8 cellular contexts compared by ENCODE assay signal in genomic region chr13:50529154-50529882, GRCh38.
DNase-seq lines count a peak whose midpoint lies in the region; ATAC-seq and TF ChIP-seq lines count a peak whose summit lies in the region.

No MANE protein-coding gene starts in this region.

- DNase-seq in DMS79 (lab: John Stamatoyannopoulos, UW) (peak; percentile 46), NCI-H1694 (lab: John Stamatoyannopoulos, UW) (peak; percentile 65), foreskin melanocyte (peak; percentile 97), omental fat pad (ENCODE audit: low spot score) (no peak), CD14-positive monocyte (ENCODE audit: low spot score) (no peak)
- DNase-seq in effector memory CD4-positive, alpha-beta T cell = no peak

- H3K4me3 Mint-ChIP-seq in CD14-positive monocyte = no peak overlapping the region

- no peaks in the 10 kb centered on the region for H3K9me3 ChIP-seq in effector memory CD4-positive, alpha-beta T cell (ENCODE audit: control insufficient read depth, low read length)

- peaks cover 0 to 6% (median 4%) of the 10 kb centered on the region in 7 donors for H3K9me3 Mint-ChIP-seq in CD14-positive monocyte

- no peaks in the 10 kb centered on the region for H3K36me3 ChIP-seq in effector memory CD4-positive, alpha-beta T cell (ENCODE audit: control insufficient read depth, insufficient read depth, low read length)

- H3K4me1 ChIP-seq in effector memory CD4-positive, alpha-beta T cell (ENCODE audit: control insufficient read depth, insufficient read depth, low read length, poor library complexity, severe bottlenecking) = peaks cover 5% of the 10 kb centered on the region

- TF ChIP-seq CTCF in WI38 (IDR thresholded peaks at IDR 0.05; ENCODE audit: low read depth, low read length) (no peak), omental fat pad (IDR thresholded peaks at IDR 0.05) (no peak), CD14-positive monocyte (IDR thresholded peaks at IDR 0.05) (no peak)

- no peaks in the 10 kb centered on the region for H3K27me3 ChIP-seq in effector memory CD4-positive, alpha-beta T cell (replicated peaks; ENCODE audit: control insufficient read depth, insufficient read depth, low read length, poor library complexity, severe bottlenecking)

- peaks cover 36% of the 10 kb centered on the region for H3K4me1 Mint-ChIP-seq in CD14-positive monocyte

- H3K4me3 ChIP-seq in WI38 (ENCODE audit: low read depth, low read length) = peak overlapping the region; percentile 36
- H3K4me3 ChIP-seq in effector memory CD4-positive, alpha-beta T cell (ENCODE audit: insufficient read depth, low read depth, low read length, poor library complexity, severe bottlenecking) = no peak overlapping the region

- peaks cover 0 to 2% (median 0%) of the 10 kb centered on the region in 3 donors for H3K27me3 Mint-ChIP-seq in CD14-positive monocyte (ENCODE audit: low read depth in 3 of 3)

- ATAC-seq in omental fat pad (ENCODE audit: low FRiP score) (peak; percentile 97), HG02623 (IDR thresholded peaks at IDR 0.05; ENCODE audit: unreplicated experiment) (no peak)

- H3K27ac ChIP-seq in effector memory CD4-positive, alpha-beta T cell (ENCODE audit: insufficient read depth, low read length, poor library complexity, severe bottlenecking) = no peak overlapping the region

- intact Hi-C loops in CD14-positive monocyte (cut with micrococcal nuclease) = loop anchor here in 1 of 2 donors (10.0 kb wide), 1 partner anchor 215 kb away; no protein-coding TSS in a partner anchor

- peaks cover 0 to 6% of the 10 kb centered on the region in 2 donors for H3K36me3 Mint-ChIP-seq in CD14-positive monocyte

- peak overlapping the region in 2 of 7 donors; percentile 61 to 67 for H3K27ac Mint-ChIP-seq in CD14-positive monocyte

Comparison
In these comparisons a context has a peak if more than half of its experiments do, and no peak if none do; other contexts are left out.
1. DNase-seq: peak in DMS79 (single experiment), NCI-H1694 (single experiment) and foreskin melanocyte (single experiment); none in omental fat pad (single experiment), effector memory CD4-positive, alpha-beta T cell (0 of 3) and CD14-positive monocyte (single experiment).